ENCODE assay signal across 2 cellular contexts in genomic region chr2:46179037-46179621, GRCh38.
TF ChIP-seq lines count a peak whose summit lies in the region.

No MANE protein-coding gene starts in this region.

TF ChIP-seq in HEK293, 187 proteins besides CTCF, POLR2A, EP300 and RAD21 (continued from another document):
- no peak for TF ChIP-seq ZNF148 (tag by site-specific recombination; IDR thresholded peaks at IDR 0.05; ENCODE audit: borderline replicate concordance)
- TF ChIP-seq SCRT2 (tag by site-specific recombination; IDR thresholded peaks at IDR 0.05), result 0 out of 2 replicates have a peak, but pooled peaks have one; percentile 43

TF ChIP-seq in WTC11, 78 proteins besides CTCF, POLR2A, EP300 and RAD21 (continued from another document):
- TF ChIP-seq, protein P1, sequence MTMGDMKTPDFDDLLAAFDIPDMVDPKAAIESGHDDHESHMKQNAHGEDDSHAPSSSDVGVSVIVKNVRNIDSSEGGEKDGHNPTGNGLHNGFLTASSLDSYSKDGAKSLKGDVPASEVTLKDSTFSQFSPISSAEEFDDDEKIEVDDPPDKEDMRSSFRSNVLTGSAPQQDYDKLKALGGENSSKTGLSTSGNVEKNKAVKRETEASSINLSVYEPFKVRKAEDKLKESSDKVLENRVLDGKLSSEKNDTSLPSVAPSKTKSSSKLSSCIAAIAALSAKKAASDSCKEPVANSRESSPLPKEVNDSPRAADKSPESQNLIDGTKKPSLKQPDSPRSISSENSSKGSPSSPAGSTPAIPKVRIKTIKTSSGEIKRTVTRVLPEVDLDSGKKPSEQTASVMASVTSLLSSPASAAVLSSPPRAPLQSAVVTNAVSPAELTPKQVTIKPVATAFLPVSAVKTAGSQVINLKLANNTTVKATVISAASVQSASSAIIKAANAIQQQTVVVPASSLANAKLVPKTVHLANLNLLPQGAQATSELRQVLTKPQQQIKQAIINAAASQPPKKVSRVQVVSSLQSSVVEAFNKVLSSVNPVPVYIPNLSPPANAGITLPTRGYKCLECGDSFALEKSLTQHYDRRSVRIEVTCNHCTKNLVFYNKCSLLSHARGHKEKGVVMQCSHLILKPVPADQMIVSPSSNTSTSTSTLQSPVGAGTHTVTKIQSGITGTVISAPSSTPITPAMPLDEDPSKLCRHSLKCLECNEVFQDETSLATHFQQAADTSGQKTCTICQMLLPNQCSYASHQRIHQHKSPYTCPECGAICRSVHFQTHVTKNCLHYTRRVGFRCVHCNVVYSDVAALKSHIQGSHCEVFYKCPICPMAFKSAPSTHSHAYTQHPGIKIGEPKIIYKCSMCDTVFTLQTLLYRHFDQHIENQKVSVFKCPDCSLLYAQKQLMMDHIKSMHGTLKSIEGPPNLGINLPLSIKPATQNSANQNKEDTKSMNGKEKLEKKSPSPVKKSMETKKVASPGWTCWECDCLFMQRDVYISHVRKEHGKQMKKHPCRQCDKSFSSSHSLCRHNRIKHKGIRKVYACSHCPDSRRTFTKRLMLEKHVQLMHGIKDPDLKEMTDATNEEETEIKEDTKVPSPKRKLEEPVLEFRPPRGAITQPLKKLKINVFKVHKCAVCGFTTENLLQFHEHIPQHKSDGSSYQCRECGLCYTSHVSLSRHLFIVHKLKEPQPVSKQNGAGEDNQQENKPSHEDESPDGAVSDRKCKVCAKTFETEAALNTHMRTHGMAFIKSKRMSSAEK (CRISPR knock-in tag; IDR thresholded peaks at IDR 0.05; ENCODE audit: borderline replicate concordance), result no peak
- no peak for TF ChIP-seq ZNF317 (CRISPR knock-in tag; IDR thresholded peaks at IDR 0.05; ENCODE audit: borderline replicate concordance, low read depth)
- TF ChIP-seq ZNF138 (CRISPR knock-in tag; conservative IDR thresholded peaks at IDR 0.05), result no peak
- no peak for TF ChIP-seq E2F5 (CRISPR knock-in tag; IDR thresholded peaks at IDR 0.05)
- TF ChIP-seq CREB1 (CRISPR knock-in tag; IDR thresholded peaks at IDR 0.05), result no peak
